In genomic region chr6:25907475-25908014, GRCh38 we compare ENCODE assay signal across 1 cellular context.
TF ChIP-seq lines count a peak whose summit lies in the region.

No MANE protein-coding gene starts in this region.

TF ChIP-seq in HepG2, 621 proteins besides CTCF, POLR2A, EP300 and RAD21 (continued from another document and continues in another):
- TF ChIP-seq CENPBD1 (CRISPR knock-in tag; IDR thresholded peaks at IDR 0.05; ENCODE audit: borderline replicate concordance, low read depth), result no peak
- TF ChIP-seq ZNF232 (CRISPR knock-in tag; IDR thresholded peaks at IDR 0.05; ENCODE audit: borderline replicate concordance), result no peak
- TF ChIP-seq ZNF703 (CRISPR knock-in tag; IDR thresholded peaks at IDR 0.05; ENCODE audit: borderline replicate concordance), result no peak
- peak; percentile 99 for TF ChIP-seq AHDC1 (CRISPR knock-in tag; IDR thresholded peaks at IDR 0.05; ENCODE audit: borderline replicate concordance)
- TF ChIP-seq NAIF1 (CRISPR knock-in tag; IDR thresholded peaks at IDR 0.05; ENCODE audit: borderline replicate concordance), result no peak
- peak; percentile 76; the same call in 1 of the 2 replicates for TF ChIP-seq KLF6 (CRISPR knock-in tag; IDR thresholded peaks at IDR 0.05)
- TF ChIP-seq UBTF (CRISPR knock-in tag; IDR thresholded peaks at IDR 0.05), result no peak
- no peak for TF ChIP-seq U2AF2 (IDR thresholded peaks at IDR 0.05; ENCODE audit: low read depth, low read length)
- 0 out of 2 replicates have a peak, but pooled peaks have one; percentile 38 for TF ChIP-seq ZNF784 (CRISPR knock-in tag; IDR thresholded peaks at IDR 0.05; ENCODE audit: borderline replicate concordance)
- TF ChIP-seq SIN3B (IDR thresholded peaks at IDR 0.05; ENCODE audit: low read length), result no peak
- peak; percentile 93 for TF ChIP-seq RXRB (CRISPR knock-in tag; IDR thresholded peaks at IDR 0.05; ENCODE audit: borderline replicate concordance)
- TF ChIP-seq POLR2AphosphoS5 (IDR thresholded peaks at IDR 0.05; ENCODE audit: low read depth, low read length), result no peak
- TF ChIP-seq CENPX (CRISPR knock-in tag; IDR thresholded peaks at IDR 0.05), result no peak
- TF ChIP-seq HBP1 (CRISPR knock-in tag; IDR thresholded peaks at IDR 0.05; ENCODE audit: low read depth), result no peak
- TF ChIP-seq ZNF234 (CRISPR knock-in tag; conservative IDR thresholded peaks at IDR 0.05), result no peak
- no peak; the same call in 1 of the 2 replicates for TF ChIP-seq ZNF33B (CRISPR knock-in tag; IDR thresholded peaks at IDR 0.05)
- no peak for TF ChIP-seq PTBP1 (IDR thresholded peaks at IDR 0.05; ENCODE audit: low read depth, low read length, poor library complexity, severe bottlenecking)
- TF ChIP-seq NKX3-1 (CRISPR knock-in tag; IDR thresholded peaks at IDR 0.05), result peak; percentile 90
- no peak for TF ChIP-seq GTF3A (CRISPR knock-in tag; conservative IDR thresholded peaks at IDR 0.05)
- no peak for TF ChIP-seq TCF7L2 (IDR thresholded peaks at IDR 0.05; ENCODE audit: low read depth, low read length)
- no peak for TF ChIP-seq ZNF747 (CRISPR knock-in tag; IDR thresholded peaks at IDR 0.05; ENCODE audit: borderline replicate concordance)
- peak; percentile 42; the same call in 1 of the 2 replicates for TF ChIP-seq SOX13 (IDR thresholded peaks at IDR 0.05)
- peak in 1 of 2 experiments; percentile 95; a peak in 2 of 4 replicates for TF ChIP-seq SOX13 (CRISPR knock-in tag; conservative IDR thresholded peaks at IDR 0.05 in 1 of 2, IDR thresholded peaks at IDR 0.05 in 1 of 2)
- TF ChIP-seq NCOR1 (IDR thresholded peaks at IDR 0.05; ENCODE audit: borderline replicate concordance, low read length), result peak; percentile 21; the same call in 1 of the 2 replicates
- no peak for TF ChIP-seq ZIK1 (CRISPR knock-in tag; IDR thresholded peaks at IDR 0.05; ENCODE audit: borderline replicate concordance, low read depth)
- peak; percentile 75; the same call in 1 of the 2 replicates for TF ChIP-seq POGZ (CRISPR knock-in tag; IDR thresholded peaks at IDR 0.05)
- peak; percentile 84 for TF ChIP-seq POGK (CRISPR knock-in tag; conservative IDR thresholded peaks at IDR 0.05)
- peak; percentile 82 for TF ChIP-seq TCF7 (IDR thresholded peaks at IDR 0.05; ENCODE audit: low read depth)
- peak; percentile 93 for TF ChIP-seq ZNF609 (CRISPR knock-in tag; IDR thresholded peaks at IDR 0.05; ENCODE audit: borderline replicate concordance)
- peak; percentile 64 for TF ChIP-seq NR2F6 (IDR thresholded peaks at IDR 0.05)
- peak; percentile 66 for TF ChIP-seq NR2F6 (CRISPR knock-in tag; IDR thresholded peaks at IDR 0.05)
- no peak for TF ChIP-seq NBN (conservative IDR thresholded peaks at IDR 0.05)
- TF ChIP-seq RARG (CRISPR knock-in tag; IDR thresholded peaks at IDR 0.05; ENCODE audit: low read depth), result no peak
- TF ChIP-seq FOXO4 (CRISPR knock-in tag; conservative IDR thresholded peaks at IDR 0.05), result no peak
- TF ChIP-seq ZFP41 (CRISPR knock-in tag; IDR thresholded peaks at IDR 0.05; ENCODE audit: borderline replicate concordance), result no peak
- 0 out of 2 replicates have a peak, but pooled peaks have one; percentile 53 for TF ChIP-seq ZNF414 (CRISPR knock-in tag; IDR thresholded peaks at IDR 0.05)
- no peak for TF ChIP-seq TIGD3 (CRISPR knock-in tag; IDR thresholded peaks at IDR 0.05; ENCODE audit: borderline replicate concordance)
- no peak for TF ChIP-seq ZNF570 (CRISPR knock-in tag; IDR thresholded peaks at IDR 0.05; ENCODE audit: borderline replicate concordance)
- no peak for TF ChIP-seq MEIS2 (CRISPR knock-in tag; IDR thresholded peaks at IDR 0.05)
